ENCODE assay signal across 10 cellular contexts in genomic region chr3:184016169-184016570, GRCh38. TPM values are rescaled to one million over a fixed set of nuclear protein-coding genes. Genes with fewer than 3 reads are reported as not detected.
DNase-seq lines count a peak whose midpoint lies in the region; ATAC-seq and TF ChIP-seq lines count a peak whose summit lies in the region.
"Had no signal": no experiment of that assay in that cellular context is flagged by ENCODE, and none has a peak within 500 bp of the region (broad histone marks: within the 10 kb centered on the region; RNA-seq: fewer than 3 reads in every experiment).

No MANE protein-coding gene starts in this region.

- H3K4me2 ChIP-seq in OCI-LY7 (ENCODE audit: low read length), result peak overlapping the region; percentile 88

- CTCF ChIA-PET in OCI-LY7 (lab: Charles Lee; ENCODE audit: unreplicated experiment), result interaction anchor here (1.2 to 1.3 kb wide), 2 partner anchors 112 to 120 kb away, joined by 3 to 4 read pairs; no protein-coding TSS in a partner anchor

- no peak for ATAC-seq in effector memory CD8-positive, alpha-beta T cell (replicated peaks)
- ATAC-seq in GM19455 (IDR thresholded peaks at IDR 0.05; ENCODE audit: unreplicated experiment) (no peak), HG02885 (IDR thresholded peaks at IDR 0.05; ENCODE audit: poor library complexity, unreplicated experiment) (no peak)

- peak overlapping the region; percentile 54 for H3K4me3 Mint-ChIP-seq in T-helper 1 cell treated with Interleukin-12 subunit alpha and Interleukin-12 subunit beta and Interleukin-4 antibody, amounts not matched to agents 30 μg/mL and 1 μg/mL, for 36 hours
- H3K4me3 Mint-ChIP-seq in effector memory CD8-positive, alpha-beta T cell, result peak overlapping the region; percentile 99 to 100
- H3K4me3 Mint-ChIP-seq in progenitor cell of endocrine pancreas (ENCODE audit: low read depth), result peak overlapping the region; percentile 97

- peaks cover 4% of the 10 kb centered on the region; the same call in 1 of the 2 replicates for H3K79me2 ChIP-seq in OCI-LY7 (ENCODE audit: insufficient read depth, low read depth, low read length)

- no peaks in the 10 kb centered on the region for H3K9me3 ChIP-seq in OCI-LY7 (ENCODE audit: low read length)

- no peak overlapping the region for H3K27ac Mint-ChIP-seq in T-helper 1 cell treated with Interleukin-12 subunit alpha and Interleukin-12 subunit beta and Interleukin-4 antibody, amounts not matched to agents 30 μg/mL and 1 μg/mL, for 36 hours
- no peak overlapping the region for H3K27ac Mint-ChIP-seq in effector memory CD8-positive, alpha-beta T cell
- H3K27ac Mint-ChIP-seq in progenitor cell of endocrine pancreas, result peak overlapping the region; percentile 79

- intact Hi-C loops in OCI-LY7 (cut with micrococcal nuclease; ENCODE audit: unreplicated experiment), result no loop called here

- no peaks in the 10 kb centered on the region for H4K20me1 ChIP-seq in OCI-LY7 (ENCODE audit: insufficient read depth, low read length)

- H3K36me3 Mint-ChIP-seq in T-helper 1 cell treated with Interleukin-12 subunit alpha and Interleukin-12 subunit beta and Interleukin-4 antibody, amounts not matched to agents 30 μg/mL and 1 μg/mL, for 36 hours (ENCODE audit: low read depth), result peaks cover 9% of the 10 kb centered on the region
- peaks cover 21% of the 10 kb centered on the region for H3K36me3 Mint-ChIP-seq in effector memory CD8-positive, alpha-beta T cell (ENCODE audit: insufficient read depth)
- H3K36me3 Mint-ChIP-seq in progenitor cell of endocrine pancreas (ENCODE audit: insufficient read depth), result peaks cover 17% of the 10 kb centered on the region

- peaks cover 23% of the 10 kb centered on the region for H3K4me1 ChIP-seq in OCI-LY7 (ENCODE audit: insufficient read depth, low read length, poor library complexity, severe bottlenecking)

- peaks cover 4% of the 10 kb centered on the region for H3K27me3 Mint-ChIP-seq in T-helper 1 cell treated with Interleukin-12 subunit alpha and Interleukin-12 subunit beta and Interleukin-4 antibody, amounts not matched to agents 30 μg/mL and 1 μg/mL, for 36 hours (ENCODE audit: low read depth)
- peaks cover 8 to 10% of the 10 kb centered on the region in 2 donors for H3K27me3 Mint-ChIP-seq in effector memory CD8-positive, alpha-beta T cell
- peaks cover 6% of the 10 kb centered on the region for H3K27me3 Mint-ChIP-seq in progenitor cell of endocrine pancreas

- BruUV-seq in OCI-LY7 (replicated peaks; lab: Mats Ljungman, UMichigan), result no TSS peak

- H3K27ac ChIP-seq in OCI-LY7 (ENCODE audit: low read depth, low read length, poor library complexity, severe bottlenecking), result no peak overlapping the region

- DNase-seq in T-helper 1 cell, result no peak
- no peak for DNase-seq in OCI-LY7 (ENCODE audit: low spot score)
- DNase-seq in effector memory CD8-positive, alpha-beta T cell, result no peak
- no peak for DNase-seq in progenitor cell of endocrine pancreas (ENCODE audit: low spot score, unreplicated experiment)
- no peak for DNase-seq in NCI-H1930 (lab: John Stamatoyannopoulos, UW)
- DNase-seq: stimulated activated CD4-positive, alpha-beta T cell treated with anti-CD3 and anti-CD28 coated beads, Interleukin-15, amount 100 ng/mL, for 24 hours had no signal

- TF ChIP-seq CTCF in OCI-LY7 (conservative IDR thresholded peaks at IDR 0.05; ENCODE audit: low read length) (no peak), progenitor cell of endocrine pancreas (IDR thresholded peaks at IDR 0.05; ENCODE audit: unreplicated experiment) (no peak)

- H3K4me1 Mint-ChIP-seq in T-helper 1 cell treated with Interleukin-12 subunit alpha and Interleukin-12 subunit beta and Interleukin-4 antibody, amounts not matched to agents 30 μg/mL and 1 μg/mL, for 36 hours (ENCODE audit: low read depth), result peaks cover 17% of the 10 kb centered on the region
- peaks cover 21 to 32% of the 10 kb centered on the region in 2 donors for H3K4me1 Mint-ChIP-seq in effector memory CD8-positive, alpha-beta T cell (ENCODE audit: low read depth in 2 of 2)
- peaks cover 26% of the 10 kb centered on the region for H3K4me1 Mint-ChIP-seq in progenitor cell of endocrine pancreas (ENCODE audit: low read depth)

- H3K36me3 ChIP-seq in OCI-LY7 (ENCODE audit: insufficient read depth, low read length), result peaks cover 21% of the 10 kb centered on the region

- POLR2A ChIA-PET in OCI-LY7 (lab: Charles Lee), result interaction anchor here (0.5 to 4.3 kb wide), 4 partner anchors 10 to 566 kb away, joined by 3 to 28 read pairs (median 12); no protein-coding TSS in a partner anchor

- H3K9me3 Mint-ChIP-seq in T-helper 1 cell treated with Interleukin-12 subunit alpha and Interleukin-12 subunit beta and Interleukin-4 antibody, amounts not matched to agents 30 μg/mL and 1 μg/mL, for 36 hours, result no peaks in the 10 kb centered on the region
- no peaks in the 10 kb centered on the region for H3K9me3 Mint-ChIP-seq in effector memory CD8-positive, alpha-beta T cell
- no peaks in the 10 kb centered on the region for H3K9me3 Mint-ChIP-seq in progenitor cell of endocrine pancreas (ENCODE audit: low read depth)

- H3K4me3 ChIP-seq in OCI-LY7 (ENCODE audit: low read depth, low read length, poor library complexity, severe bottlenecking), result no peak overlapping the region

- no peak overlapping the region for H2AFZ ChIP-seq in OCI-LY7 (ENCODE audit: low read length)

- H3K9me2 ChIP-seq in OCI-LY7 (ENCODE audit: insufficient read depth, low read length), result no peaks in the 10 kb centered on the region

RNA-seq across cellular contexts. Expression of gene ABCC5, which starts 1.5 kb away (rescaled TPM):
- 18.1 and 28.5 TPM in 2 replicates for total RNA-seq in OCI-LY7 (2014; rRNA removed; shearing (Covaris generic))
- 24.8 and 27.2 TPM in 2 replicates for total RNA-seq in OCI-LY7 (2022)
- total RNA-seq in progenitor cell of endocrine pancreas, result 109 and 111 TPM in 2 replicates

RNA-seq across cellular contexts. Expression of gene HTR3D, which starts 15.4 kb away (rescaled TPM):
- total RNA-seq in OCI-LY7 (2014; rRNA removed; shearing (Covaris generic)), result not detected in 2 replicates
- total RNA-seq in OCI-LY7 (2022) (not detected in 2 replicates), progenitor cell of endocrine pancreas (not detected in 2 replicates)
- total RNA-seq: urinary bladder had no signal

RNA-seq across cellular contexts. Expression of gene HTR3C, which starts 36.7 kb away (rescaled TPM):
- total RNA-seq in OCI-LY7 (2014; rRNA removed; shearing (Covaris generic)), result not detected in 2 replicates
- total RNA-seq in OCI-LY7 (2022) (not detected in 2 replicates), progenitor cell of endocrine pancreas (not detected in 2 replicates)
- total RNA-seq: urinary bladder had no signal
